In genomic region chr5:142287096-142287972, GRCh38 we compare ENCODE assay signal across 13 cellular contexts. TPM values are rescaled to one million over a fixed set of nuclear protein-coding genes. Genes with fewer than 3 reads are reported as not detected.
DNase-seq lines count a peak whose midpoint lies in the region; ATAC-seq and TF ChIP-seq lines count a peak whose summit lies in the region.
"Had no signal": no experiment of that assay in that cellular context is flagged by ENCODE, and none has a peak within 500 bp of the region (broad histone marks: within the 10 kb centered on the region; RNA-seq: fewer than 3 reads in every experiment).

No MANE protein-coding gene starts in this region.

- no peaks in the 10 kb centered on the region for H3K36me3 ChIP-seq in adipocyte (ENCODE audit: control insufficient read depth, insufficient read depth, low read length, severe bottlenecking)

- DNase-seq in adipocyte (ENCODE audit: low read depth) (no peak), nephron progenitor cell (no peak), COLO668 (lab: John Stamatoyannopoulos, UW; ENCODE audit: unreplicated experiment) (no peak), cerebellar cortex (ENCODE audit: low spot score) (no peak), KG1 (lab: John Stamatoyannopoulos, UW) (no peak)
- DNase-seq in activated CD4-positive, alpha-beta T cell treated with anti-CD3 and anti-CD28 coated beads, Interleukin-2, amount 10 ng/mL, durations not matched to agents 24 days and 14 days = no peak
- DNase-seq: activated T-cell treated with anti-CD3 and anti-CD28 coated beads, Interleukin-2, amount 50 U/mL, for 72 hours; DMS79; effector memory CD4-positive, alpha-beta T cell; NCI-H446 treated with DMSO at 0.1 percent for 48 hours had no signal

- H3K36me3 Mint-ChIP-seq in nephron progenitor cell (ENCODE audit: low read depth) = no peaks in the 10 kb centered on the region
- H3K36me3 Mint-ChIP-seq in activated CD4-positive, alpha-beta T cell treated with anti-CD3 and anti-CD28 coated beads, Interleukin-2, amount 10 ng/mL, durations not matched to agents 24 days and 14 days (ENCODE audit: low read depth) = no peaks in the 10 kb centered on the region

- H3K4me3 ChIP-seq in adipocyte (ENCODE audit: low read length) = peak overlapping the region; percentile 52

- peak overlapping the region; percentile 31 for H3K4me3 Mint-ChIP-seq in nephron progenitor cell
- no peak overlapping the region for H3K4me3 Mint-ChIP-seq in activated CD4-positive, alpha-beta T cell treated with anti-CD3 and anti-CD28 coated beads, Interleukin-2, amount 10 ng/mL, durations not matched to agents 24 days and 14 days
- H3K4me3 Mint-ChIP-seq: activated T-cell treated with anti-CD3 and anti-CD28 coated beads, Interleukin-2, amount 50 U/mL, for 72 hours; stimulated activated naive CD8-positive, alpha-beta T cell treated with anti-CD3 and anti-CD28 coated beads, Interleukin-15, Interleukin-2, amounts not matched to agents 100 ng/mL and 50 ng/mL, for 24 hours had no signal

- peaks cover 4% of the 10 kb centered on the region for H3K4me1 ChIP-seq in adipocyte (ENCODE audit: control insufficient read depth, insufficient read depth, low read length)

- peak overlapping the region; percentile 27 for H3K9ac ChIP-seq in adipocyte (ENCODE audit: low read length)

- no peaks in the 10 kb centered on the region for H3K27me3 Mint-ChIP-seq in nephron progenitor cell (ENCODE audit: low read depth, poor library complexity)
- H3K27me3 Mint-ChIP-seq in activated CD4-positive, alpha-beta T cell treated with anti-CD3 and anti-CD28 coated beads, Interleukin-2, amount 10 ng/mL, durations not matched to agents 24 days and 14 days = no peaks in the 10 kb centered on the region
- H3K27me3 Mint-ChIP-seq: stimulated activated naive CD8-positive, alpha-beta T cell treated with anti-CD3 and anti-CD28 coated beads, Interleukin-15, Interleukin-2, amounts not matched to agents 100 ng/mL and 50 ng/mL, for 24 hours had no signal

- H3K9me3 Mint-ChIP-seq in nephron progenitor cell = no peaks in the 10 kb centered on the region
- no peaks in the 10 kb centered on the region for H3K9me3 Mint-ChIP-seq in activated CD4-positive, alpha-beta T cell treated with anti-CD3 and anti-CD28 coated beads, Interleukin-2, amount 10 ng/mL, durations not matched to agents 24 days and 14 days
- H3K9me3 Mint-ChIP-seq: activated T-cell treated with anti-CD3 and anti-CD28 coated beads, Interleukin-2, amount 50 U/mL, for 72 hours; stimulated activated naive CD8-positive, alpha-beta T cell treated with anti-CD3 and anti-CD28 coated beads, Interleukin-15, Interleukin-2, amounts not matched to agents 100 ng/mL and 50 ng/mL, for 24 hours had no signal

- TF ChIP-seq CTCF in nephron progenitor cell (IDR thresholded peaks at IDR 0.05) = no peak

- intact Hi-C loops in activated CD4-positive, alpha-beta T cell treated with anti-CD3 and anti-CD28 coated beads, Interleukin-2, amount 10 ng/mL, durations not matched to agents 24 days and 14 days (cut with micrococcal nuclease) = no loop called here

- no peaks in the 10 kb centered on the region for H3K27me3 ChIP-seq in adipocyte (replicated peaks; ENCODE audit: control insufficient read depth, insufficient read depth, low read length)

- peak overlapping the region; percentile 99 for H3K27ac Mint-ChIP-seq in nephron progenitor cell
- no peak overlapping the region for H3K27ac Mint-ChIP-seq in activated CD4-positive, alpha-beta T cell treated with anti-CD3 and anti-CD28 coated beads, Interleukin-2, amount 10 ng/mL, durations not matched to agents 24 days and 14 days
- H3K27ac Mint-ChIP-seq: activated T-cell treated with anti-CD3 and anti-CD28 coated beads, Interleukin-2, amount 50 U/mL, for 72 hours; stimulated activated naive CD8-positive, alpha-beta T cell treated with anti-CD3 and anti-CD28 coated beads, Interleukin-15, Interleukin-2, amounts not matched to agents 100 ng/mL and 50 ng/mL, for 24 hours had no signal

- ATAC-seq in GM19043 (IDR thresholded peaks at IDR 0.05; ENCODE audit: low read depth, unreplicated experiment) (peak; percentile 73), HG02588 (IDR thresholded peaks at IDR 0.05; ENCODE audit: unreplicated experiment) (peak; percentile 54)
- ATAC-seq: activated T-cell treated with anti-CD3 and anti-CD28 coated beads, Interleukin-2, amount 50 U/mL, for 72 hours had no signal

- no peaks in the 10 kb centered on the region for H3K9me3 ChIP-seq in adipocyte (ENCODE audit: control insufficient read depth, low read length)

- peaks cover 86% of the 10 kb centered on the region for H3K4me1 Mint-ChIP-seq in nephron progenitor cell
- peaks cover 9% of the 10 kb centered on the region for H3K4me1 Mint-ChIP-seq in activated CD4-positive, alpha-beta T cell treated with anti-CD3 and anti-CD28 coated beads, Interleukin-2, amount 10 ng/mL, durations not matched to agents 24 days and 14 days

RNA-seq across cellular contexts. Expression of gene SPRY4, which starts 37.5 kb away (rescaled TPM):
- 1.4 and 1.5 TPM in 2 replicates for total RNA-seq in activated CD4-positive, alpha-beta T cell treated with anti-CD3 and anti-CD28 coated beads, Interleukin-2, amount 10 ng/mL, durations not matched to agents 24 days and 14 days
